ENCODE assay signal across 22 cellular contexts in genomic region chr4:73839071-73839470, GRCh38. TPM values are rescaled to one million over a fixed set of nuclear protein-coding genes. Genes with fewer than 3 reads are reported as not detected.
DNase-seq lines count a peak whose midpoint lies in the region; ATAC-seq and TF ChIP-seq lines count a peak whose summit lies in the region.
"Had no signal": no experiment of that assay in that cellular context is flagged by ENCODE, and none has a peak within 500 bp of the region (broad histone marks: within the 10 kb centered on the region; RNA-seq: fewer than 3 reads in every experiment).

No MANE protein-coding gene starts in this region.

- H3K36me3 ChIP-seq in PC-3 (ENCODE audit: low read depth, low read length) (no peaks in the 10 kb centered on the region), neutrophil (no peaks in the 10 kb centered on the region)

- no peak overlapping the region for H3K9ac ChIP-seq in PC-3 (ENCODE audit: low read length)

- H3K9me2 ChIP-seq in PC-3 (replicated peaks; ENCODE audit: low read length), result no peaks in the 10 kb centered on the region

- H3K79me2 ChIP-seq in PC-3 (ENCODE audit: low read length), result peaks cover 22% of the 10 kb centered on the region

- no peaks in the 10 kb centered on the region for H3F3A ChIP-seq in PC-3 (ENCODE audit: low read length, unreplicated experiment)

- H3K4me1 ChIP-seq in PC-3 (ENCODE audit: insufficient read depth, low read length), result peaks cover 69% of the 10 kb centered on the region
- peaks cover 44 to 49% of the 10 kb centered on the region in 2 experiments for H3K4me1 ChIP-seq in neutrophil (ENCODE audit: control insufficient read depth in 1 of 2, insufficient read depth in 1 of 2, low read depth in 1 of 2, low read length in 1 of 2)

- H3K4me3 Mint-ChIP-seq in immature natural killer cell, result no peak overlapping the region
- H3K4me3 Mint-ChIP-seq: CD14-positive monocyte; CD8-positive, alpha-beta T cell; H9; IgD-negative memory B cell had no signal

- no peak for TF ChIP-seq POLR2A in GM18505 (IDR thresholded peaks at IDR 0.05; ENCODE audit: borderline replicate concordance, extremely low read depth, insufficient read depth, insufficient read length)

- no peaks in the 10 kb centered on the region for H3K4me1 Mint-ChIP-seq in immature natural killer cell
- H3K4me1 Mint-ChIP-seq: IgD-negative memory B cell had no signal

- CTCF ChIA-PET in PC-3 (lab: Charles Lee), result no interaction called here

- H3K27me3 Mint-ChIP-seq in immature natural killer cell (ENCODE audit: low read depth in 3 of 3), result no peaks in the 10 kb centered on the region

- H3K4me3 ChIP-seq in PC-3 (ENCODE audit: low read length), result peak overlapping the region; percentile 74; the same call in 1 of the 2 replicates
- peak overlapping the region; percentile 67 for H3K4me3 ChIP-seq in fibroblast of pulmonary artery (replicated peaks; ENCODE audit: low read depth, low read length)
- no peak overlapping the region for H3K4me3 ChIP-seq in neutrophil (ENCODE audit: low read depth in 1 of 2, low read length in 1 of 2)
- H3K4me3 ChIP-seq: GM12878 had no signal

- H4K20me1 ChIP-seq in PC-3 (ENCODE audit: low read length), result no peaks in the 10 kb centered on the region

- H2AFZ ChIP-seq in PC-3 (ENCODE audit: low read length), result no peak overlapping the region

- ATAC-seq in PC-3 (no peak), GM18505 (IDR thresholded peaks at IDR 0.05; ENCODE audit: unreplicated experiment) (no peak), HG03354 (IDR thresholded peaks at IDR 0.05; ENCODE audit: poor library complexity, severe bottlenecking, unreplicated experiment) (no peak), HG03095 (IDR thresholded peaks at IDR 0.05; ENCODE audit: unreplicated experiment) (no peak)
- ATAC-seq: CD8-positive, alpha-beta T cell; GM12878; HepG2 had no signal

- H3K27ac ChIP-seq in PC-3 (ENCODE audit: low read length), result peak overlapping the region; percentile 62
- H3K27ac ChIP-seq in neutrophil, result peak overlapping the region; percentile 99

- POLR2A ChIA-PET in PC-3 (lab: Charles Lee; ENCODE audit: unreplicated experiment), result interaction anchor here (0.5 kb wide), 1 partner anchor 29 kb away, joined by 3 read pairs; no protein-coding TSS in a partner anchor

- H3K27me3 ChIP-seq in PC-3 (ENCODE audit: low read length) (no peaks in the 10 kb centered on the region), neutrophil (no peaks in the 10 kb centered on the region)

- no TSS peak for BruUV-seq in PC-3 (replicated peaks; lab: Mats Ljungman, UMichigan)

- no peaks in the 10 kb centered on the region for H3K9me3 ChIP-seq in PC-3 (ENCODE audit: low read length)
- H3K9me3 ChIP-seq in neutrophil, result no peaks in the 10 kb centered on the region

- H3K36me3 Mint-ChIP-seq in immature natural killer cell, result no peaks in the 10 kb centered on the region
- H3K36me3 Mint-ChIP-seq: CD14-positive monocyte; CD8-positive, alpha-beta T cell; IgD-negative memory B cell had no signal

- peaks cover 0 to 5% (median 2%) of the 10 kb centered on the region in 6 donors for H3K9me3 Mint-ChIP-seq in immature natural killer cell
- H3K9me3 Mint-ChIP-seq: CD8-positive, alpha-beta T cell; H9 had no signal

- intact Hi-C loops in PC-3 (cut with micrococcal nuclease), result no loop called here

- no peak overlapping the region for H3K27ac Mint-ChIP-seq in immature natural killer cell
- H3K27ac Mint-ChIP-seq: CD14-positive monocyte; CD8-positive, alpha-beta T cell; H9; IgD-negative memory B cell had no signal

- DNase-seq in PC-3 (no peak), fibroblast of pulmonary artery (ENCODE audit: low read depth) (no peak), immature natural killer cell (no peak)
- DNase-seq: AML-193; CD8-positive, alpha-beta T cell; DMS 273 treated with DMSO at 0.1 percent for 48 hours; DMS53; DND-41; EL; H9; KBM-7 had no signal

- no peak for TF ChIP-seq CTCF in PC-3 (conservative IDR thresholded peaks at IDR 0.05; ENCODE audit: low read depth, low read length)
- no peak for TF ChIP-seq CTCF in fibroblast of pulmonary artery (IDR thresholded peaks at IDR 0.05; ENCODE audit: low read length, missing control alignments)
- no peak for TF ChIP-seq CTCF in neutrophil (IDR thresholded peaks at IDR 0.05)

- H3K4me2 ChIP-seq in PC-3 (ENCODE audit: low read length), result peak overlapping the region; percentile 90

RNA-seq across cellular contexts. Expression of gene CXCL6, which starts 2.6 kb away (rescaled TPM):
- 23.4 and 25.7 TPM in 2 replicates for total RNA-seq in PC-3 (2014; rRNA removed)
- not detected for polyA plus RNA-seq in immature natural killer cell
- total RNA-seq: CD8-positive, alpha-beta T cell; G401; GM12878; HepG2 had no signal
- polyA plus RNA-seq: CD14-positive monocyte, GM12878, HepG2, IgD-negative memory B cell had no signal

RNA-seq across cellular contexts. Expression of gene PF4V1, which starts 14.0 kb away (rescaled TPM):
- total RNA-seq in PC-3 (2014; rRNA removed), result not detected in 2 replicates
- polyA plus RNA-seq in immature natural killer cell, result 1 to 10 TPM in 1 of 3 donors, under 1 TPM in 1, not detected in 1; 0.71 to 6.4 TPM
- total RNA-seq: CD8-positive, alpha-beta T cell; G401; GM12878; H1; H9; HepG2 had no signal
- polyA plus RNA-seq: BJ, GM12878, H1, HepG2, IgD-negative memory B cell had no signal

RNA-seq across cellular contexts. Expression of gene CXCL1, which starts 30.1 kb away (rescaled TPM):
- total RNA-seq in PC-3 (2014; rRNA removed), result 239 and 267 TPM in 2 replicates
- not detected for polyA plus RNA-seq in immature natural killer cell
- total RNA-seq: CD8-positive, alpha-beta T cell; G401; GM12878 had no signal
- polyA plus RNA-seq: GM12878, HepG2, IgD-negative memory B cell had no signal

Comparison
In these comparisons a context has a peak if more than half of its experiments do, and no peak if none do; other contexts are left out.
1. H3K4me3 ChIP-seq: peak in PC-3 (single experiment) and fibroblast of pulmonary artery (single experiment); none in neutrophil (0 of 2).